ENCODE assay signal across 25 cellular contexts in the genomic region with DNA sequence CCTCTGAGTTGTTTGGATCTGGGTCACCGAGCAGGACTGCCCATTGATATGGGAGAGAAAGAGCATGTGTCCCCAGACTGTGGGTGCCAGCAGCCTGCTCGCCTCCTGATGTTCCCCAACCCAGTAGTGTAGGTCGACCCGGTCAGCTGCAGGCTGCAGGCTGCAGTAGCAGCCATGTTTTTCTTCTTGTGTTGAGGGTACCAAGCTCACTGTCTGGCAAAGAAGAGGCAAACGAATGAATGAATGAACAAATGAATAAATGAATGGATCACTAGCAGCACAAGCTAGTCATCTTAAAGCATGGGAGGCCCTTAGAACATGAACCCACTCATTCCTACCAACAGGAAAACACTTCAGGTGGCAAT.
"Had no signal": no experiment of that assay in that cellular context is flagged by ENCODE, and none has a peak within 500 bp of the region (broad histone marks: within the 10 kb centered on the region; RNA-seq: fewer than 3 reads in every experiment).

No MANE protein-coding gene starts in this region.

- H3K36me3 Mint-ChIP-seq: activated naive CD8-positive, alpha-beta T cell treated with anti-CD3 and anti-CD28 coated beads, Interleukin-2, amount 10 ng/mL, durations not matched to agents 7 days and 5 days had no signal

- H3K27ac ChIP-seq: adrenal gland, breast epithelium, Peyer's patch had no signal

- ATAC-seq: activated CD8-positive, alpha-beta T cell treated with anti-CD3 and anti-CD28 coated beads, Interleukin-2, amount 10 ng/mL, durations not matched to agents 7 days and 5 days; T-helper 17 cell; WTC11 had no signal

- H3K4me3 ChIP-seq: adrenal gland, breast epithelium, Peyer's patch had no signal

- H3K27me3 ChIP-seq: adrenal gland, breast epithelium, Peyer's patch had no signal

- H3K4me3 Mint-ChIP-seq: activated CD8-positive, alpha-beta T cell treated with anti-CD3 and anti-CD28 coated beads, Interleukin-2, amount 10 ng/mL, durations not matched to agents 7 days and 5 days; activated naive CD8-positive, alpha-beta T cell treated with anti-CD3 and anti-CD28 coated beads, Interleukin-2, amount 10 ng/mL, durations not matched to agents 7 days and 5 days; T-helper 17 cell; WTC11 had no signal

- H3K4me1 ChIP-seq: adrenal gland, Peyer's patch had no signal

- DNase-seq: activated CD4-positive, alpha-beta T cell treated with anti-CD3 and anti-CD28 coated beads for 48 hours; activated CD4-positive, alpha-beta T cell treated with anti-CD3 and anti-CD28 coated beads, Interleukin-2, amount 50 U/mL, for 4 hours; activated CD4-positive, CD25-positive, alpha-beta regulatory T cell treated with anti-CD3 and anti-CD28 coated beads, Interleukin-2, amount 50 U/mL, for 72 hours; activated CD8-positive, alpha-beta memory T cell treated with anti-CD3 and anti-CD28 coated beads, Interleukin-2, amount 50 U/mL, for 48 hours; activated CD8-positive, alpha-beta T cell treated with anti-CD3 and anti-CD28 coated beads, Interleukin-2, amount 10 ng/mL, durations not matched to agents 7 days and 5 days; activated naive CD4-positive, alpha-beta T cell treated with anti-CD3 and anti-CD28 coated beads, Interleukin-2, amount 50 U/mL, for 16 hours; activated naive CD8-positive, alpha-beta T cell treated with anti-CD3 and anti-CD28 coated beads, Interleukin-2, amount 10 ng/mL, durations not matched to agents 7 days and 5 days; activated T-cell treated with anti-CD3 and anti-CD28 coated beads, Interleukin-2, amount 50 U/mL, for 1 hour; adrenal gland; anterior cingulate cortex; central memory CD4-positive, alpha-beta T cell; Karpas-422; NCI-H1048; NCI-H146; NCI-H187 treated with DMSO at 0.1 percent for 48 hours; NCI-H2081 treated with DMSO at 0.1 percent for 48 hours; NCI-H446 treated with DMSO at 0.1 percent for 48 hours; NCI-H524 treated with DMSO at 0.1 percent for 48 hours; NCI-H774; Peyer's patch; SHP77 treated with DMSO at 0.1 percent for 48 hours; T-helper 17 cell; T-helper 9 cell had no signal

- H3K36me3 ChIP-seq: adrenal gland, breast epithelium had no signal

- H3K27ac Mint-ChIP-seq: activated CD8-positive, alpha-beta T cell treated with anti-CD3 and anti-CD28 coated beads, Interleukin-2, amount 10 ng/mL, durations not matched to agents 7 days and 5 days; activated naive CD8-positive, alpha-beta T cell treated with anti-CD3 and anti-CD28 coated beads, Interleukin-2, amount 10 ng/mL, durations not matched to agents 7 days and 5 days; T-helper 17 cell; WTC11 had no signal

- H3K4me1 Mint-ChIP-seq: activated naive CD8-positive, alpha-beta T cell treated with anti-CD3 and anti-CD28 coated beads, Interleukin-2, amount 10 ng/mL, durations not matched to agents 7 days and 5 days; T-helper 17 cell had no signal

- H3K27me3 Mint-ChIP-seq: activated naive CD8-positive, alpha-beta T cell treated with anti-CD3 and anti-CD28 coated beads, Interleukin-2, amount 10 ng/mL, durations not matched to agents 7 days and 5 days; T-helper 17 cell had no signal
